In genomic region chr12:56528836-56529235, GRCh38 we compare ENCODE assay signal across 17 cellular contexts. TPM values are rescaled to one million over a fixed set of nuclear protein-coding genes. Genes with fewer than 3 reads are reported as not detected.
DNase-seq lines count a peak whose midpoint lies in the region; ATAC-seq and TF ChIP-seq lines count a peak whose summit lies in the region.
"Had no signal": no experiment of that assay in that cellular context is flagged by ENCODE, and none has a peak within 500 bp of the region (broad histone marks: within the 10 kb centered on the region; RNA-seq: fewer than 3 reads in every experiment).

No MANE protein-coding gene starts in this region.

- no peaks in the 10 kb centered on the region for H3K9me3 ChIP-seq in T-helper 17 cell (ENCODE audit: control insufficient read depth, low read length, poor library complexity, severe bottlenecking)
- no peaks in the 10 kb centered on the region for H3K9me3 ChIP-seq in thoracic aorta
- H3K9me3 ChIP-seq: MG63, SK-N-SH had no signal

- TF ChIP-seq CTCF in fibroblast of pulmonary artery (IDR thresholded peaks at IDR 0.05; ENCODE audit: low read length, missing control alignments): no peak
- TF ChIP-seq CTCF in thoracic aorta (IDR thresholded peaks at IDR 0.05): no peak

- H3K36me3 Mint-ChIP-seq in T-helper 17 cell (ENCODE audit: low read depth): no peaks in the 10 kb centered on the region
- H3K36me3 Mint-ChIP-seq: CD8-positive, alpha-beta T cell had no signal

- peaks cover 2% of the 10 kb centered on the region for H3K4me1 Mint-ChIP-seq in T-helper 17 cell

- no peak overlapping the region for H3K4me3 ChIP-seq in fibroblast of pulmonary artery (replicated peaks; ENCODE audit: low read depth, low read length)
- no peak overlapping the region for H3K4me3 ChIP-seq in thoracic aorta
- H3K4me3 ChIP-seq: MG63 had no signal

- H3K36me3 ChIP-seq in thoracic aorta: no peaks in the 10 kb centered on the region

- ATAC-seq in T-helper 17 cell (no peak), thoracic aorta (ENCODE audit: insufficient number of reproducible peaks, low FRiP score, low read depth) (no peak), GM21576 (IDR thresholded peaks at IDR 0.05; ENCODE audit: unreplicated experiment) (no peak), HG02840 (IDR thresholded peaks at IDR 0.05; ENCODE audit: low FRiP score, unreplicated experiment) (no peak)
- ATAC-seq: CD8-positive, alpha-beta T cell; HCT116 had no signal

- H3K27ac ChIP-seq in thoracic aorta: peak overlapping the region; percentile 14 to 20
- H3K27ac ChIP-seq: KMS-11 had no signal

- peaks cover 16 to 47% of the 10 kb centered on the region in 2 donors for H3K4me1 ChIP-seq in thoracic aorta (ENCODE audit: control insufficient read depth in 1 of 2, low read depth in 2 of 2)

- H3K4me3 Mint-ChIP-seq in T-helper 17 cell: no peak overlapping the region
- H3K4me3 Mint-ChIP-seq: CD8-positive, alpha-beta T cell had no signal

- H3K27me3 Mint-ChIP-seq in T-helper 17 cell: no peaks in the 10 kb centered on the region

- DNase-seq in EL (peak; percentile 25), T-helper 17 cell (no peak), fibroblast of pulmonary artery (ENCODE audit: low read depth) (peak; percentile 53), thoracic aorta (ENCODE audit: low spot score) (no peak), dedifferentiated amniotic fluid mesenchymal stem cell (ENCODE audit: extremely low spot score) (no peak)
- no peak for DNase-seq in activated effector memory CD4-positive, alpha-beta T cell treated with Interleukin-2 at 50 U/mL for 16 hours
- DNase-seq: CD8-positive, alpha-beta T cell; MG63; NCI-H1092 treated with DMSO at 0.1 percent for 48 hours; NCI-H1694; NCI-H2107; Right ventricle myocardium superior; SK-N-SH had no signal

- H3K27me3 ChIP-seq in thoracic aorta (replicated peaks; ENCODE audit: insufficient read depth): no peaks in the 10 kb centered on the region
- H3K27me3 ChIP-seq: MG63 had no signal

- H3K27ac Mint-ChIP-seq in T-helper 17 cell: peak overlapping the region; percentile 79
- H3K27ac Mint-ChIP-seq: CD8-positive, alpha-beta T cell had no signal

RNA-seq across cellular contexts. Expression of gene RBMS2, which starts 7.2 kb away (rescaled TPM):
- total RNA-seq in T-helper 17 cell: 1 to 10 TPM; 2.1 to 3.0 TPM
- 10 to 100 TPM; 33.4 to 40.2 TPM for total RNA-seq in thoracic aorta

RNA-seq across cellular contexts. Expression of gene GLS2, which starts 40.9 kb away (rescaled TPM):
- total RNA-seq in T-helper 17 cell (1 to 10 TPM; 1.9 to 2.8 TPM), thoracic aorta (under 1 TPM in 1 of 2 donors, not detected in 1; 0.85 TPM)

Comparison
In these comparisons a context has a peak if more than half of its experiments do, and no peak if none do; other contexts are left out.
1. DNase-seq: peak in EL (single experiment) and fibroblast of pulmonary artery (single experiment); none in T-helper 17 cell (0 of 3), thoracic aorta (single experiment), activated effector memory CD4-positive, alpha-beta T cell treated with Interleukin-2 at 50 U/mL for 16 hours (single experiment) and dedifferentiated amniotic fluid mesenchymal stem cell (single experiment).
2. RNA of gene RBMS2, which starts 7.2 kb away (total RNA-seq): 33.4 to 40.2 TPM in thoracic aorta; 2.1 to 3.0 TPM in T-helper 17 cell; every median in the first group is over 4 times any median in the second.